ENCODE assay signal across 1 cellular context in genomic region chr12:79333144-79333543, GRCh38.
TF ChIP-seq lines count a peak whose summit lies in the region.

No MANE protein-coding gene starts in this region.

TF ChIP-seq in WTC11, 78 proteins besides CTCF, POLR2A, EP300 and RAD21 (continued from another document):
- TF ChIP-seq, protein P1, sequence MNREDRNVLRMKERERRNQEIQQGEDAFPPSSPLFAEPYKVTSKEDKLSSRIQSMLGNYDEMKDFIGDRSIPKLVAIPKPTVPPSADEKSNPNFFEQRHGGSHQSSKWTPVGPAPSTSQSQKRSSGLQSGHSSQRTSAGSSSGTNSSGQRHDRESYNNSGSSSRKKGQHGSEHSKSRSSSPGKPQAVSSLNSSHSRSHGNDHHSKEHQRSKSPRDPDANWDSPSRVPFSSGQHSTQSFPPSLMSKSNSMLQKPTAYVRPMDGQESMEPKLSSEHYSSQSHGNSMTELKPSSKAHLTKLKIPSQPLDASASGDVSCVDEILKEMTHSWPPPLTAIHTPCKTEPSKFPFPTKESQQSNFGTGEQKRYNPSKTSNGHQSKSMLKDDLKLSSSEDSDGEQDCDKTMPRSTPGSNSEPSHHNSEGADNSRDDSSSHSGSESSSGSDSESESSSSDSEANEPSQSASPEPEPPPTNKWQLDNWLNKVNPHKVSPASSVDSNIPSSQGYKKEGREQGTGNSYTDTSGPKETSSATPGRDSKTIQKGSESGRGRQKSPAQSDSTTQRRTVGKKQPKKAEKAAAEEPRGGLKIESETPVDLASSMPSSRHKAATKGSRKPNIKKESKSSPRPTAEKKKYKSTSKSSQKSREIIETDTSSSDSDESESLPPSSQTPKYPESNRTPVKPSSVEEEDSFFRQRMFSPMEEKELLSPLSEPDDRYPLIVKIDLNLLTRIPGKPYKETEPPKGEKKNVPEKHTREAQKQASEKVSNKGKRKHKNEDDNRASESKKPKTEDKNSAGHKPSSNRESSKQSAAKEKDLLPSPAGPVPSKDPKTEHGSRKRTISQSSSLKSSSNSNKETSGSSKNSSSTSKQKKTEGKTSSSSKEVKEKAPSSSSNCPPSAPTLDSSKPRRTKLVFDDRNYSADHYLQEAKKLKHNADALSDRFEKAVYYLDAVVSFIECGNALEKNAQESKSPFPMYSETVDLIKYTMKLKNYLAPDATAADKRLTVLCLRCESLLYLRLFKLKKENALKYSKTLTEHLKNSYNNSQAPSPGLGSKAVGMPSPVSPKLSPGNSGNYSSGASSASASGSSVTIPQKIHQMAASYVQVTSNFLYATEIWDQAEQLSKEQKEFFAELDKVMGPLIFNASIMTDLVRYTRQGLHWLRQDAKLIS (CRISPR knock-in tag; IDR thresholded peaks at IDR 0.05; ENCODE audit: borderline replicate concordance), result no peak
- TF ChIP-seq, protein P2, sequence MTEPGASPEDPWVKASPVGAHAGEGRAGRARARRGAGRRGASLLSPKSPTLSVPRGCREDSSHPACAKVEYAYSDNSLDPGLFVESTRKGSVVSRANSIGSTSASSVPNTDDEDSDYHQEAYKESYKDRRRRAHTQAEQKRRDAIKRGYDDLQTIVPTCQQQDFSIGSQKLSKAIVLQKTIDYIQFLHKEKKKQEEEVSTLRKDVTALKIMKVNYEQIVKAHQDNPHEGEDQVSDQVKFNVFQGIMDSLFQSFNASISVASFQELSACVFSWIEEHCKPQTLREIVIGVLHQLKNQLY (CRISPR knock-in tag; IDR thresholded peaks at IDR 0.05), result no peak
- TF ChIP-seq, protein P3, sequence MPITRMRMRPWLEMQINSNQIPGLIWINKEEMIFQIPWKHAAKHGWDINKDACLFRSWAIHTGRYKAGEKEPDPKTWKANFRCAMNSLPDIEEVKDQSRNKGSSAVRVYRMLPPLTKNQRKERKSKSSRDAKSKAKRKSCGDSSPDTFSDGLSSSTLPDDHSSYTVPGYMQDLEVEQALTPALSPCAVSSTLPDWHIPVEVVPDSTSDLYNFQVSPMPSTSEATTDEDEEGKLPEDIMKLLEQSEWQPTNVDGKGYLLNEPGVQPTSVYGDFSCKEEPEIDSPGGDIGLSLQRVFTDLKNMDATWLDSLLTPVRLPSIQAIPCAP (CRISPR knock-in tag; IDR thresholded peaks at IDR 0.05), result no peak
- TF ChIP-seq, protein P4, sequence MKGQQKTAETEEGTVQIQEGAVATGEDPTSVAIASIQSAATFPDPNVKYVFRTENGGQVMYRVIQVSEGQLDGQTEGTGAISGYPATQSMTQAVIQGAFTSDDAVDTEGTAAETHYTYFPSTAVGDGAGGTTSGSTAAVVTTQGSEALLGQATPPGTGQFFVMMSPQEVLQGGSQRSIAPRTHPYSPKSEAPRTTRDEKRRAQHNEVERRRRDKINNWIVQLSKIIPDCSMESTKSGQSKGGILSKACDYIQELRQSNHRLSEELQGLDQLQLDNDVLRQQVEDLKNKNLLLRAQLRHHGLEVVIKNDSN (CRISPR knock-in tag; IDR thresholded peaks at IDR 0.05), result no peak
- TF ChIP-seq NR1H2 (CRISPR knock-in tag; IDR thresholded peaks at IDR 0.05), result no peak
- no peak for TF ChIP-seq MXD4 (CRISPR knock-in tag; IDR thresholded peaks at IDR 0.05; ENCODE audit: borderline replicate concordance)
- TF ChIP-seq CREM (CRISPR knock-in tag; IDR thresholded peaks at IDR 0.05), result no peak
- no peak for TF ChIP-seq ETV6 (CRISPR knock-in tag; IDR thresholded peaks at IDR 0.05)
- TF ChIP-seq ZNF416 (CRISPR knock-in tag; IDR thresholded peaks at IDR 0.05), result no peak
- no peak for TF ChIP-seq IRF2 (CRISPR knock-in tag; IDR thresholded peaks at IDR 0.05; ENCODE audit: borderline replicate concordance, low read depth)
